ENCODE assay signal across 12 cellular contexts in genomic region chr3:141399200-141399599, GRCh38. TPM values are rescaled to one million over a fixed set of nuclear protein-coding genes. Genes with fewer than 3 reads are reported as not detected.
DNase-seq lines count a peak whose midpoint lies in the region; ATAC-seq and TF ChIP-seq lines count a peak whose summit lies in the region.
"Had no signal": no experiment of that assay in that cellular context is flagged by ENCODE, and none has a peak within 500 bp of the region (broad histone marks: within the 10 kb centered on the region; RNA-seq: fewer than 3 reads in every experiment).

No MANE protein-coding gene starts in this region.

- no peak for TF ChIP-seq POLR2A in prostate gland (IDR thresholded peaks at IDR 0.05)

- H3K27ac ChIP-seq in KMS-11 (peak overlapping the region; percentile 33; the same call in 1 of the 2 replicates), dorsolateral prefrontal cortex (peak overlapping the region in 37 of 59 donors; percentile 5 to 100 (median 98)), prostate gland (peak overlapping the region; percentile 39 to 99)

- H3K4me3 ChIP-seq in KMS-11 (IDR thresholded peaks at IDR 0.05; ENCODE audit: insufficient read depth, low read depth, low read length) = no peak overlapping the region
- no peak overlapping the region for H3K4me3 ChIP-seq in dorsolateral prefrontal cortex
- no peak overlapping the region for H3K4me3 ChIP-seq in prostate gland

- 0 out of 2 replicates have a peak, but pooled peaks cover 3% of the 10 kb centered on the region for H4K20me1 ChIP-seq in KMS-11 (ENCODE audit: insufficient read depth)

- no peaks in the 10 kb centered on the region for H3K9me3 ChIP-seq in prostate gland

- DNase-seq in EH (ENCODE audit: low read depth) (peak; percentile 54), dorsolateral prefrontal cortex (no peak), prostate gland (ENCODE audit: low spot score) (no peak), hepatic stellate cell (ENCODE audit: low spot score) (no peak)
- DNase-seq: activated CD8-positive, alpha-beta memory T cell treated with anti-CD3 and anti-CD28 coated beads, Interleukin-2, amount 50 U/mL, for 4 hours; anterior cingulate cortex; naive thymus-derived CD4-positive, alpha-beta T cell; NCI-H1105 treated with DMSO at 0.1 percent for 48 hours had no signal

- peaks cover 95% of the 10 kb centered on the region for H3K79me2 ChIP-seq in KMS-11 (ENCODE audit: insufficient read depth, low read depth)

- peaks cover 85% of the 10 kb centered on the region for H3K4me1 ChIP-seq in KMS-11 (ENCODE audit: low read depth, poor library complexity, severe bottlenecking)
- H3K4me1 ChIP-seq in prostate gland (replicated peaks) = peaks cover under 1% of the 10 kb centered on the region

- no peak overlapping the region for H2AFZ ChIP-seq in KMS-11 (ENCODE audit: low read depth)

- H3K36me3 ChIP-seq in KMS-11 (ENCODE audit: insufficient read depth) (peaks cover 68% of the 10 kb centered on the region), prostate gland (no peaks in the 10 kb centered on the region)

- no peak for TF ChIP-seq CTCF in KMS-11 (conservative IDR thresholded peaks at IDR 0.05; ENCODE audit: low read depth, low read length)
- no peak for TF ChIP-seq CTCF in dorsolateral prefrontal cortex (IDR thresholded peaks at IDR 0.05 in 54 of 56, conservative IDR thresholded peaks at IDR 0.05 in 2 of 56; ENCODE audit: low read depth in 1 of 56, partially characterized antibody in 56 of 56)
- no peak for TF ChIP-seq CTCF in prostate gland (IDR thresholded peaks at IDR 0.05)

- no peak for ATAC-seq in HG03135 (IDR thresholded peaks at IDR 0.05; ENCODE audit: unreplicated experiment)
- no peak for ATAC-seq in HG02588 (IDR thresholded peaks at IDR 0.05; ENCODE audit: unreplicated experiment)
- ATAC-seq in GM19463 (IDR thresholded peaks at IDR 0.05; ENCODE audit: unreplicated experiment) = no peak
- ATAC-seq: naive thymus-derived CD4-positive, alpha-beta T cell had no signal

- WGBS in prostate gland = 49% methylated on average over 2 of the region's 2 CpGs

- peak overlapping the region; percentile 22; the same call in 1 of the 2 replicates for H3K4me2 ChIP-seq in KMS-11

- no peak overlapping the region for H3K9ac ChIP-seq in KMS-11

- intact Hi-C loops in dorsolateral prefrontal cortex (cut with DNase I) (no loop called here), prostate gland (cut with DNase I) (no loop called here)

- H3K27me3 ChIP-seq in KMS-11 (ENCODE audit: insufficient read depth, low read depth) (no peaks in the 10 kb centered on the region), dorsolateral prefrontal cortex (no peaks in the 10 kb centered on the region), prostate gland (replicated peaks; ENCODE audit: insufficient read depth) (no peaks in the 10 kb centered on the region)

RNA-seq across cellular contexts. Expression of gene ZBTB38, which starts 30.9 kb away (rescaled TPM):
- total RNA-seq in dorsolateral prefrontal cortex = 100 to 1,000 TPM; 101 to 187 (median 131) TPM
- total RNA-seq in prostate gland = 100 to 1,000 TPM; 151 to 169 TPM

Comparison
In these comparisons a context has a peak if more than half of its experiments do, and no peak if none do; other contexts are left out.
1. H3K27ac ChIP-seq: peak in every context shown above with its lines; median percentile 98 in dorsolateral prefrontal cortex; 69 in prostate gland; 33 in KMS-11.